Comparison of ENCODE assay signal across 21 cellular contexts in genomic region chr5:170436335-170436734, GRCh38. TPM values are rescaled to one million over a fixed set of nuclear protein-coding genes. Genes with fewer than 3 reads are reported as not detected.
"Had no signal": no experiment of that assay in that cellular context is flagged by ENCODE, and none has a peak within 500 bp of the region (broad histone marks: within the 10 kb centered on the region; RNA-seq: fewer than 3 reads in every experiment).

No MANE protein-coding gene starts in this region.

- H3K4me1 ChIP-seq: heart right ventricle, left lung, prostate gland had no signal

- H3K9me3 ChIP-seq: esophagus muscularis mucosa, gastroesophageal sphincter, prostate gland, upper lobe of left lung had no signal

- H3K27me3 Mint-ChIP-seq: activated naive CD8-positive, alpha-beta T cell; dendritic cell treated with granulocyte-macrophage colony-stimulating factor and Interleukin-4, amounts not matched to agents 40 ng/mL and 50 ng/mL, for 4 days; stimulated activated naive CD8-positive, alpha-beta T cell treated with anti-CD3 and anti-CD28 coated beads, Interleukin-15, amount 100 ng/mL, for 72 hours had no signal

- H3K4me1 Mint-ChIP-seq: stimulated activated naive CD8-positive, alpha-beta T cell treated with anti-CD3 and anti-CD28 coated beads, Interleukin-15, amount 100 ng/mL, for 72 hours had no signal

- H3K36me3 Mint-ChIP-seq: activated naive CD8-positive, alpha-beta T cell had no signal

- H3K27ac Mint-ChIP-seq: activated naive CD8-positive, alpha-beta T cell; dendritic cell treated with granulocyte-macrophage colony-stimulating factor and Interleukin-4, amounts not matched to agents 40 ng/mL and 50 ng/mL, for 4 days; stimulated activated naive CD8-positive, alpha-beta T cell treated with anti-CD3 and anti-CD28 coated beads, Interleukin-15, amount 100 ng/mL, for 72 hours had no signal

- H3K27ac ChIP-seq: esophagus muscularis mucosa, gastroesophageal sphincter, heart right ventricle, left lung, prostate gland, upper lobe of left lung, VCaP had no signal

- H3K9me3 Mint-ChIP-seq: dendritic cell treated with granulocyte-macrophage colony-stimulating factor and Interleukin-4, amounts not matched to agents 40 ng/mL and 50 ng/mL, for 4 days; stimulated activated naive CD8-positive, alpha-beta T cell treated with anti-CD3 and anti-CD28 coated beads, Interleukin-15, amount 100 ng/mL, for 72 hours had no signal

- DNase-seq: activated CD4-positive, alpha-beta T cell treated with anti-CD3 and anti-CD28 coated beads for 1 hour; effector memory CD4-positive, alpha-beta T cell; heart right ventricle; left lung; mammary epithelial cell; stimulated activated CD4-positive, alpha-beta T cell treated with anti-CD3 and anti-CD28 coated beads, Interleukin-4, amount 100 ng/mL, for 1 hour; stimulated activated naive CD8-positive, alpha-beta T cell treated with anti-CD3 and anti-CD28 coated beads, Interleukin-15, amount 100 ng/mL, for 72 hours; SW 1271; T-helper 2 cell had no signal

- H3K27me3 ChIP-seq: left lung, upper lobe of left lung had no signal

- H3K4me3 Mint-ChIP-seq: activated naive CD8-positive, alpha-beta T cell; dendritic cell treated with granulocyte-macrophage colony-stimulating factor and Interleukin-4, amounts not matched to agents 40 ng/mL and 50 ng/mL, for 4 days; stimulated activated naive CD8-positive, alpha-beta T cell treated with anti-CD3 and anti-CD28 coated beads, Interleukin-15, amount 100 ng/mL, for 72 hours had no signal

- H3K4me3 ChIP-seq: esophagus muscularis mucosa, gastroesophageal sphincter, heart right ventricle, left lung, prostate gland, smooth muscle cell, upper lobe of left lung had no signal

- ATAC-seq: gastroesophageal sphincter; heart right ventricle; left lung; sciatic nerve; stimulated activated naive CD8-positive, alpha-beta T cell treated with anti-CD3 and anti-CD28 coated beads, Interleukin-15, amount 100 ng/mL, for 72 hours had no signal

- H3K36me3 ChIP-seq: esophagus muscularis mucosa, gastroesophageal sphincter, heart right ventricle, left lung, prostate gland, upper lobe of left lung had no signal

RNA-seq across cellular contexts. Expression of gene KCNMB1, which starts 47.2 kb away (rescaled TPM):
- total RNA-seq: activated CD8-positive, alpha-beta memory T cell treated with anti-CD3 and anti-CD28 coated beads for 36 hours; myocyte had no signal
- polyA plus RNA-seq: mammary epithelial cell, neural cell had no signal
